Comparison of ENCODE assay signal across 13 cellular contexts in the genomic region with DNA sequence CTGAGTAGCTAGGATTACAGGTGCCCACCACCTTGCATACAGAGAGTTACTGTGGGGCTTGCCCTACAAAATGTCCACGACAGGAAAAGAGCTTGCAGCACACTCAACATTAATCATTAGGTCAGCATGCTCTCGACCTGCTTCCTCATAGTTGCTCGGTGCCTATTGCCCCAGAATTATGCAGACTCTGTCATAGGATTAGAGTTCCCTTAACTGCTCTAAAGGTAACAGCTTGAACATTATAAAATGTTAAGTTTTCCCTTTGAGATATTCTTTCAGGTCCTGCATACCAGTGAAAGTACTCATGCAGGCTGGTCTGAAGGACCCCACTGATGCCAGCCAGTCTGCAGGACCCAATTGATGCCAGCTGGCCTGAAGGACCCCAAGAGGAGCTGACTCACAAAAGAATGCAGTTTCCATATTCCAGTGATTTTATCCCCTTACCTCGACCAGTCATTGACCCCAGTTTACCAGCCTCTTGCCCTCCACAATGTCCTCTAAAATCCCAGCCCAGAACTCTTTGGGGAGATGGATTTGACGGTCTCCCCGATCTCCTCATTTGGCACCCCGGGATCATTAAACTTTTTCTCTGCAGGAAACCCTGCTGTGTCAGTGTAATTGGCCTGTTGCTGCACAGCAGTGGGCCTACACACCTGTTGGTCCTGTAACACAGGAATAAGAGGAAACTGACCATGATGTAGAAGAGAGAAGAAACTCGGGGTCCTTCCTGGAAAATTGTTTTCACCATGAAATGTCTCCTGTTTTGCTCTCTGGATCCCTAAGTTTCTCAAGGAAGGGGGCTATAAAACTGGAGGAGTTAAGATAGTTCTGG. TPM values are rescaled to one million over a fixed set of nuclear protein-coding genes. Genes with fewer than 3 reads are reported as not detected.
DNase-seq lines count a peak whose midpoint lies in the region; ATAC-seq and TF ChIP-seq lines count a peak whose summit lies in the region.
"Had no signal": no experiment of that assay in that cellular context is flagged by ENCODE, and none has a peak within 500 bp of the region (broad histone marks: within the 10 kb centered on the region; RNA-seq: fewer than 3 reads in every experiment).

No MANE protein-coding gene starts in this region.

- no peaks in the 10 kb centered on the region for H3K9me3 Mint-ChIP-seq in activated T-cell treated with anti-CD3 and anti-CD28 coated beads, Interleukin-2, amount 50 U/mL, for 72 hours
- no peaks in the 10 kb centered on the region for H3K9me3 Mint-ChIP-seq in activated T-cell treated with anti-CD3 and anti-CD28 coated beads, Interleukin-2, amount 50 U/mL, for 4 hours
- no peaks in the 10 kb centered on the region for H3K9me3 Mint-ChIP-seq in glutamatergic neuron (ENCODE audit: unreplicated experiment)
- H3K9me3 Mint-ChIP-seq: activated T-helper 1 cell treated with anti-CD3 and anti-CD28 coated beads, Interleukin-12 subunit alpha, Interleukin-12 subunit beta, Interleukin-2, Interleukin-4 antibody, amounts not matched to agents 30 ng/mL and 10 ng/mL and 1 ng/mL, durations not matched to agents 14 hours and 24 hours and 36 hours had no signal

- peaks cover 58% of the 10 kb centered on the region for H3K4me1 Mint-ChIP-seq in activated T-cell treated with anti-CD3 and anti-CD28 coated beads, Interleukin-2, amount 50 U/mL, for 72 hours (ENCODE audit: low read depth)
- H3K4me1 Mint-ChIP-seq in activated T-cell treated with anti-CD3 and anti-CD28 coated beads, Interleukin-2, amount 50 U/mL, for 4 hours (ENCODE audit: low read depth) = peaks cover 73% of the 10 kb centered on the region
- H3K4me1 Mint-ChIP-seq in glutamatergic neuron (ENCODE audit: low read depth, unreplicated experiment) = no peaks in the 10 kb centered on the region

- no peak overlapping the region for H3K9ac ChIP-seq in subcutaneous abdominal adipose tissue (ENCODE audit: low read length in 5 of 5)

- H3K27me3 ChIP-seq in subcutaneous abdominal adipose tissue (ENCODE audit: control insufficient read depth in 5 of 5, insufficient read depth in 4 of 5, low read length in 5 of 5) = no peaks in the 10 kb centered on the region

- H3K27me3 Mint-ChIP-seq in activated T-cell treated with anti-CD3 and anti-CD28 coated beads, Interleukin-2, amount 50 U/mL, for 72 hours (ENCODE audit: low read depth) = no peaks in the 10 kb centered on the region
- H3K27me3 Mint-ChIP-seq in activated T-cell treated with anti-CD3 and anti-CD28 coated beads, Interleukin-2, amount 50 U/mL, for 4 hours (ENCODE audit: low read depth) = no peaks in the 10 kb centered on the region
- peaks cover 2% of the 10 kb centered on the region for H3K27me3 Mint-ChIP-seq in glutamatergic neuron (ENCODE audit: unreplicated experiment)

- no peak for DNase-seq in activated T-cell treated with anti-CD3 and anti-CD28 coated beads, Interleukin-2, amount 50 U/mL, for 72 hours
- no peak for DNase-seq in activated T-cell treated with anti-CD3 and anti-CD28 coated beads, Interleukin-2, amount 50 U/mL, for 4 hours
- DNase-seq in fibroblast of gingiva (ENCODE audit: low read depth) (peak; percentile 38), glutamatergic neuron (no peak)
- DNase-seq: effector CD8-positive, alpha-beta T cell; NCI-H524 treated with DMSO at 0.1 percent for 48 hours; occipital lobe; stimulated activated CD4-positive, alpha-beta T cell treated with anti-CD3 and anti-CD28 coated beads, Interleukin-4, amount 100 ng/mL, for 4 hours had no signal

- H3K36me3 Mint-ChIP-seq in activated T-cell treated with anti-CD3 and anti-CD28 coated beads, Interleukin-2, amount 50 U/mL, for 72 hours (ENCODE audit: insufficient read depth in 2 of 2) = peaks cover 3 to 10% of the 10 kb centered on the region in 2 donors
- peaks cover 18% of the 10 kb centered on the region for H3K36me3 Mint-ChIP-seq in activated T-cell treated with anti-CD3 and anti-CD28 coated beads, Interleukin-2, amount 50 U/mL, for 4 hours (ENCODE audit: insufficient read depth)
- no peaks in the 10 kb centered on the region for H3K36me3 Mint-ChIP-seq in glutamatergic neuron (ENCODE audit: unreplicated experiment)

- no peak for TF ChIP-seq CTCF in glutamatergic neuron (IDR thresholded peaks at IDR 0.05; ENCODE audit: partially characterized antibody, unreplicated experiment)

- no peak overlapping the region for H3K4me3 Mint-ChIP-seq in activated T-cell treated with anti-CD3 and anti-CD28 coated beads, Interleukin-2, amount 50 U/mL, for 72 hours
- H3K4me3 Mint-ChIP-seq in activated T-cell treated with anti-CD3 and anti-CD28 coated beads, Interleukin-2, amount 50 U/mL, for 4 hours = no peak overlapping the region
- H3K4me3 Mint-ChIP-seq in glutamatergic neuron (ENCODE audit: unreplicated experiment) = no peak overlapping the region
- H3K4me3 Mint-ChIP-seq: activated T-helper 1 cell treated with anti-CD3 and anti-CD28 coated beads, Interleukin-12 subunit alpha, Interleukin-12 subunit beta, Interleukin-2, Interleukin-4 antibody, amounts not matched to agents 30 ng/mL and 10 ng/mL and 1 ng/mL, durations not matched to agents 14 hours and 24 hours and 36 hours had no signal

- peak overlapping the region; percentile 81 for H3K27ac Mint-ChIP-seq in activated T-cell treated with anti-CD3 and anti-CD28 coated beads, Interleukin-2, amount 50 U/mL, for 72 hours
- no peak overlapping the region for H3K27ac Mint-ChIP-seq in glutamatergic neuron (ENCODE audit: unreplicated experiment)
- H3K27ac Mint-ChIP-seq: activated T-helper 1 cell treated with anti-CD3 and anti-CD28 coated beads, Interleukin-12 subunit alpha, Interleukin-12 subunit beta, Interleukin-2, Interleukin-4 antibody, amounts not matched to agents 30 ng/mL and 10 ng/mL and 1 ng/mL, durations not matched to agents 14 hours and 24 hours and 36 hours had no signal

- H3K4me1 ChIP-seq in subcutaneous abdominal adipose tissue (ENCODE audit: control insufficient read depth in 5 of 5, insufficient read depth in 5 of 5, low read length in 5 of 5) = peaks cover 17 to 54% (median 53%) of the 10 kb centered on the region in 5 donors

- ATAC-seq in activated T-cell treated with anti-CD3 and anti-CD28 coated beads, Interleukin-2, amount 50 U/mL, for 72 hours (replicated peaks in 1 of 2) = no peak
- ATAC-seq in activated T-cell treated with anti-CD3 and anti-CD28 coated beads, Interleukin-2, amount 50 U/mL, for 4 hours = no peak
- ATAC-seq in SK-N-SH treated with all-trans-retinoic acid at 6 μM for 48 hours (peak; percentile 14), GM18858 (IDR thresholded peaks at IDR 0.05; ENCODE audit: unreplicated experiment) (no peak), HG03097 (IDR thresholded peaks at IDR 0.05; ENCODE audit: low FRiP score, unreplicated experiment) (no peak)

- H3K36me3 ChIP-seq in subcutaneous abdominal adipose tissue (ENCODE audit: control insufficient read depth in 5 of 5, insufficient read depth in 5 of 5, low read length in 5 of 5) = peaks cover 0 to 5% (median 3%) of the 10 kb centered on the region in 5 donors

- H3K4me3 ChIP-seq in subcutaneous abdominal adipose tissue (ENCODE audit: low read depth in 1 of 5, low read length in 5 of 5) = no peak overlapping the region

- peak overlapping the region; percentile 84 for H3K27ac ChIP-seq in subcutaneous abdominal adipose tissue (ENCODE audit: low read depth, low read length)

- H3K9me3 ChIP-seq in subcutaneous abdominal adipose tissue (ENCODE audit: control insufficient read depth in 5 of 5, low read length in 5 of 5) = no peaks in the 10 kb centered on the region

TF ChIP-seq in SK-N-SH treated with all-trans-retinoic acid at 6 μM for 48 hours, 23 proteins besides CTCF, POLR2A, EP300 and RAD21:
- no peak for TF ChIP-seq ESRRG (CRISPR knock-in tag; IDR thresholded peaks at IDR 0.05)
- TF ChIP-seq ARNTL (CRISPR knock-in tag; IDR thresholded peaks at IDR 0.05; ENCODE audit: borderline replicate concordance, low read depth) = no peak
- no peak for TF ChIP-seq GLIS3 (CRISPR knock-in tag; IDR thresholded peaks at IDR 0.05)
- no peak for TF ChIP-seq OSR1 (CRISPR knock-in tag; IDR thresholded peaks at IDR 0.05)
- TF ChIP-seq TOX (CRISPR knock-in tag; IDR thresholded peaks at IDR 0.05; ENCODE audit: borderline replicate concordance) = no peak
- TF ChIP-seq TCF4 (CRISPR knock-in tag; IDR thresholded peaks at IDR 0.05; ENCODE audit: borderline replicate concordance) = no peak
- TF ChIP-seq ZNF70 (CRISPR knock-in tag; IDR thresholded peaks at IDR 0.05) = no peak
- no peak for TF ChIP-seq PPARA (CRISPR knock-in tag; IDR thresholded peaks at IDR 0.05; ENCODE audit: borderline replicate concordance)
- no peak for TF ChIP-seq ZFP3 (CRISPR knock-in tag; IDR thresholded peaks at IDR 0.05)
- TF ChIP-seq ZNF8 (CRISPR knock-in tag; IDR thresholded peaks at IDR 0.05) = no peak
- no peak for TF ChIP-seq ISL1 (CRISPR knock-in tag; IDR thresholded peaks at IDR 0.05)
- TF ChIP-seq BACH2 (CRISPR knock-in tag; IDR thresholded peaks at IDR 0.05; ENCODE audit: borderline replicate concordance) = no peak
TF ChIP-seq in SK-N-SH treated with all-trans-retinoic acid at 6 μM for 48 hours: peak in this region for 0.

RNA-seq across cellular contexts. Expression of a gene that starts 10.6 kb away (rescaled TPM):
- 10 to 100 TPM; 49.9 to 55.7 TPM for total RNA-seq in activated T-cell treated with anti-CD3 and anti-CD28 coated beads, Interleukin-2, amount 50 U/mL, for 72 hours
- 10 to 100 TPM; 67.0 to 88.9 (median 77.1) TPM for total RNA-seq in activated T-cell treated with anti-CD3 and anti-CD28 coated beads, Interleukin-2, amount 50 U/mL, for 4 hours
- not detected for total RNA-seq in glutamatergic neuron (ENCODE audit: unreplicated experiment)

RNA-seq across cellular contexts. Expression of a gene that starts 11.6 kb away (rescaled TPM):
- 1 to 10 TPM in 1 of 2 donors, under 1 TPM in 1; 0.96 to 1.1 TPM for total RNA-seq in activated T-cell treated with anti-CD3 and anti-CD28 coated beads, Interleukin-2, amount 50 U/mL, for 72 hours
- under 1 TPM in 1 of 3 donors, not detected in 2; 0.16 TPM for total RNA-seq in activated T-cell treated with anti-CD3 and anti-CD28 coated beads, Interleukin-2, amount 50 U/mL, for 4 hours
- total RNA-seq in glutamatergic neuron (ENCODE audit: unreplicated experiment) = not detected

RNA-seq across cellular contexts. Expression of a gene that starts 37.1 kb away (rescaled TPM):
- total RNA-seq in activated T-cell treated with anti-CD3 and anti-CD28 coated beads, Interleukin-2, amount 50 U/mL, for 72 hours = 1 to 10 TPM in 1 of 2 donors, under 1 TPM in 1; 0.93 to 1.0 TPM
- total RNA-seq in activated T-cell treated with anti-CD3 and anti-CD28 coated beads, Interleukin-2, amount 50 U/mL, for 4 hours = under 1 TPM in 2 of 3 donors, not detected in 1; 0.05 to 0.14 TPM
- total RNA-seq in glutamatergic neuron (ENCODE audit: unreplicated experiment) = 7.9 TPM
- total RNA-seq: occipital lobe had no signal

Comparison
In these comparisons a context has a peak if more than half of its experiments do, and no peak if none do; other contexts are left out.
1. RNA of a gene that starts 10.6 kb away (total RNA-seq): 67.0 to 88.9 TPM in activated T-cell treated with anti-CD3 and anti-CD28 coated beads, Interleukin-2, amount 50 U/mL, for 4 hours and 49.9 to 55.7 TPM in activated T-cell treated with anti-CD3 and anti-CD28 coated beads, Interleukin-2, amount 50 U/mL, for 72 hours; not detected in glutamatergic neuron (single experiment); every median in the first group is over 10 times any median in the second.